Comparison of ENCODE assay signal across 26 cellular contexts in genomic region chr9:6171667-6172066, GRCh38. TPM values are rescaled to one million over a fixed set of nuclear protein-coding genes. Genes with fewer than 3 reads are reported as not detected.
A peak's percentile ranks its signal among the peaks of the same experiment; 100 is the strongest.
DNase-seq lines count a peak whose midpoint lies in the region; ATAC-seq, FAIRE-seq and TF ChIP-seq lines count a peak whose summit lies in the region.
"Had no signal": no experiment of that assay in that cellular context is flagged by ENCODE, and none has a peak within 500 bp of the region (broad histone marks: within the 10 kb centered on the region; RNA-seq: fewer than 3 reads in every experiment).

No MANE protein-coding gene starts in this region.

- peaks cover 25% of the 10 kb centered on the region for H3K4me1 ChIP-seq in HUES64 (ENCODE audit: insufficient read depth, low read length)
- H3K4me1 ChIP-seq in upper lobe of right lung, result no peaks in the 10 kb centered on the region
- H3K4me1 ChIP-seq: BLaER1, Caco-2 had no signal

- H3K4me1 Mint-ChIP-seq in osteocyte (ENCODE audit: unreplicated experiment), result no peaks in the 10 kb centered on the region
- H3K4me1 Mint-ChIP-seq: IgD-negative memory B cell had no signal

- H3K27me3 Mint-ChIP-seq in osteocyte (ENCODE audit: unreplicated experiment), result no peaks in the 10 kb centered on the region

- no peaks in the 10 kb centered on the region for H3K36me3 Mint-ChIP-seq in osteocyte (ENCODE audit: unreplicated experiment)
- H3K36me3 Mint-ChIP-seq: IgD-negative memory B cell had no signal

- no peak overlapping the region for H3K4me3 ChIP-seq in HUES64 (ENCODE audit: low read length)
- no peak overlapping the region for H3K4me3 ChIP-seq in upper lobe of right lung
- H3K4me3 ChIP-seq: BLaER1 had no signal

- ATAC-seq in upper lobe of right lung, result no peak

- intact Hi-C loops in upper lobe of right lung (cut with DNase I), result no loop called here

- peaks cover 22% of the 10 kb centered on the region for H3K9me3 Mint-ChIP-seq in osteocyte (ENCODE audit: unreplicated experiment)

- FAIRE-seq in endometrium (lab: Jason Lieb, UNC), result peak; percentile 97
- FAIRE-seq: GM12891, GM19239, HTR-8/SVneo had no signal

- H3K27me3 ChIP-seq in HUES64 (ENCODE audit: insufficient read depth, low read length) (no peaks in the 10 kb centered on the region), upper lobe of right lung (no peaks in the 10 kb centered on the region)
- H3K27me3 ChIP-seq: BLaER1 had no signal

- DNase-seq in iPS DF 4.7 (ENCODE audit: extremely low read depth, low spot score), result peak; percentile 19
- peak; percentile 52 for DNase-seq in renal cortical epithelial cell (ENCODE audit: low read depth)
- no peak for DNase-seq in osteocyte (ENCODE audit: extremely low spot score, unreplicated experiment)
- DNase-seq in upper lobe of right lung, result no peak
- no peak for DNase-seq in NCI-H146 treated with DMSO at 0.1 percent for 48 hours (lab: John Stamatoyannopoulos, UW; ENCODE audit: unreplicated experiment)
- DNase-seq: Caco-2; CD4-positive, alpha-beta T cell; DMS153; H7; HFFc6; NCI-H1105; NCI-H146; NCI-H2029 treated with DMSO at 0.1 percent for 48 hours; NCI-H226; NCI-H510A treated with DMSO at 0.1 percent for 48 hours; NCI-H748 treated with DMSO at 0.1 percent for 48 hours; SHP77 treated with DMSO at 0.1 percent for 48 hours had no signal

- no peak overlapping the region for H3K9ac ChIP-seq in HUES64 (ENCODE audit: low read depth, low read length)
- H3K9ac ChIP-seq: BLaER1 had no signal

- 0 out of 2 replicates have a peak, but pooled peaks cover 3% of the 10 kb centered on the region for H3K36me3 ChIP-seq in HUES64 (ENCODE audit: insufficient read depth, low read length)
- H3K36me3 ChIP-seq in upper lobe of right lung, result no peaks in the 10 kb centered on the region
- H3K36me3 ChIP-seq: BLaER1 had no signal

- peak overlapping the region; percentile 5; the same call in 1 of the 2 replicates for H3K27ac ChIP-seq in HUES64 (ENCODE audit: low read depth, low read length)
- no peak overlapping the region for H3K27ac ChIP-seq in upper lobe of right lung
- H3K27ac ChIP-seq: BLaER1, RWPE1 had no signal

- peaks cover 30% of the 10 kb centered on the region for H3K9me3 ChIP-seq in HUES64 (ENCODE audit: insufficient read depth, low read depth, low read length)
- peaks cover 7% of the 10 kb centered on the region for H3K9me3 ChIP-seq in upper lobe of right lung

- TF ChIP-seq CTCF in osteocyte (IDR thresholded peaks at IDR 0.05) (no peak), upper lobe of right lung (IDR thresholded peaks at IDR 0.05) (no peak)

- no peak overlapping the region for H3K27ac Mint-ChIP-seq in osteocyte (ENCODE audit: unreplicated experiment)
- H3K27ac Mint-ChIP-seq: CD4-positive, alpha-beta T cell; HFFc6 had no signal

- H3K4me3 Mint-ChIP-seq in osteocyte (ENCODE audit: unreplicated experiment), result no peak overlapping the region
- H3K4me3 Mint-ChIP-seq: CD4-positive, alpha-beta T cell; HFFc6; IgD-negative memory B cell had no signal

- WGBS in HUES64, result 0% methylated on average over 1 of the region's 1 CpG

RNA-seq across cellular contexts. Expression of gene IL33, which starts 43.9 kb away (rescaled TPM):
- polyA plus RNA-seq in HUES64 (2013, experiment 1 of 2), result not detected
- not detected for polyA plus RNA-seq in HUES64 (2013, experiment 2 of 2)
- total RNA-seq in renal cortical epithelial cell (0.25 and 0.35 TPM in 2 replicates), osteocyte (not detected in 2 replicates), upper lobe of right lung (64.8 TPM)
- total RNA-seq: Caco-2; CD4-positive, alpha-beta T cell; G401 had no signal
- polyA plus RNA-seq: IgD-negative memory B cell had no signal

Comparison
In these comparisons a context has a peak if more than half of its experiments do, and no peak if none do; other contexts are left out.
1. DNase-seq: peak in iPS DF 4.7 (single experiment) and renal cortical epithelial cell (single experiment); none in osteocyte (single experiment), upper lobe of right lung (single experiment) and NCI-H146 treated with DMSO at 0.1 percent for 48 hours (single experiment).
2. RNA of gene IL33, which starts 43.9 kb away (total RNA-seq): 64.8 TPM in upper lobe of right lung (single experiment); 0.25 to 0.35 TPM in renal cortical epithelial cell and not detected in osteocyte; every median in the first group is over 10 times any median in the second.